Comparison of ENCODE assay signal across 30 cellular contexts in the genomic region with DNA sequence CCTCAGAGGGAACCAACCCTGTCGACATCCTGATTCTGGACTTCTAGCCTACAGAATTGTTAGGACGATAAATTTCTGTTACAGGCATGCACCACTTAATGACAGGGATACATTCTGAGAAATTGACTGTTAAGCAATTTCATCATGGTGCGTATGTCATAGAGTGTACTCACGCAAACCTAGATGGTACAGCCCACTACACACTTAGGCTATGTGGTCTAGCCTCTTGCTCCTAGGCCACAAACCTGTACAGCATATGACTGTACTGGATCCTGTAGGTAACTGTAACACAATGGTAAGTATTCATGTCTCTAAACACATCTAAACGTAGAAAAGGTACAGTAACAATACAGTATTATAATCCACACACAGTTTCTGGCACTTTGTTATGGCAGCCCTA.
"Had no signal": no experiment of that assay in that cellular context is flagged by ENCODE, and none has a peak within 500 bp of the region (broad histone marks: within the 10 kb centered on the region; RNA-seq: fewer than 3 reads in every experiment).

No MANE protein-coding gene starts in this region.

- H3K4me1 Mint-ChIP-seq: neural progenitor cell had no signal

- H3K27ac ChIP-seq: ascending aorta, cardiac muscle cell, coronary artery, dorsolateral prefrontal cortex, neural progenitor cell, right atrium auricular region, upper lobe of left lung, vagina, VCaP had no signal

- H3K27me3 Mint-ChIP-seq: activated CD4-positive, alpha-beta memory T cell treated with anti-CD3 and anti-CD28 coated beads for 36 hours; activated naive CD8-positive, alpha-beta T cell treated with anti-CD3 and anti-CD28 coated beads, Interleukin-2, amount 10 ng/mL, durations not matched to agents 7 days and 5 days; naive thymus-derived CD4-positive, alpha-beta T cell had no signal

- H3K27me3 ChIP-seq: ascending aorta, cardiac muscle cell, dorsolateral prefrontal cortex, neural progenitor cell, right atrium auricular region, upper lobe of left lung, vagina had no signal

- H3K4me3 Mint-ChIP-seq: activated CD4-positive, alpha-beta memory T cell treated with anti-CD3 and anti-CD28 coated beads for 36 hours; activated naive CD4-positive, alpha-beta T cell treated with anti-CD3 and anti-CD28 coated beads for 36 hours; activated naive CD8-positive, alpha-beta T cell treated with anti-CD3 and anti-CD28 coated beads, Interleukin-2, amount 10 ng/mL, durations not matched to agents 7 days and 5 days; activated T-helper 1 cell treated with anti-CD3 and anti-CD28 coated beads, Interleukin-12 subunit alpha, Interleukin-12 subunit beta, Interleukin-2, Interleukin-4 antibody, amounts not matched to agents 30 ng/mL and 10 ng/mL and 1 ng/mL, durations not matched to agents 14 hours and 24 hours and 36 hours; brain; immature natural killer cell; naive thymus-derived CD4-positive, alpha-beta T cell; neural progenitor cell; T-helper 1 cell treated with Interleukin-12 subunit alpha and Interleukin-12 subunit beta and Interleukin-4 antibody, amounts not matched to agents 30 μg/mL and 1 μg/mL, for 36 hours had no signal

- H3K27ac Mint-ChIP-seq: activated CD4-positive, alpha-beta memory T cell treated with anti-CD3 and anti-CD28 coated beads for 36 hours; activated naive CD4-positive, alpha-beta T cell treated with anti-CD3 and anti-CD28 coated beads for 36 hours; activated naive CD8-positive, alpha-beta T cell treated with anti-CD3 and anti-CD28 coated beads, Interleukin-2, amount 10 ng/mL, durations not matched to agents 7 days and 5 days; activated T-helper 1 cell treated with anti-CD3 and anti-CD28 coated beads, Interleukin-12 subunit alpha, Interleukin-12 subunit beta, Interleukin-2, Interleukin-4 antibody, amounts not matched to agents 30 ng/mL and 10 ng/mL and 1 ng/mL, durations not matched to agents 14 hours and 24 hours and 36 hours; brain; immature natural killer cell; neural progenitor cell; T-helper 1 cell treated with Interleukin-12 subunit alpha and Interleukin-12 subunit beta and Interleukin-4 antibody, amounts not matched to agents 30 μg/mL and 1 μg/mL, for 36 hours had no signal

- H3K9me3 Mint-ChIP-seq: immature natural killer cell had no signal

- ATAC-seq: naive thymus-derived CD4-positive, alpha-beta T cell had no signal

- H3K4me3 ChIP-seq: ascending aorta, cardiac muscle cell, coronary artery, dorsolateral prefrontal cortex, neural progenitor cell, right atrium auricular region, upper lobe of left lung, vagina had no signal

- FAIRE-seq: TTC549 had no signal

- DNase-seq: activated CD4-positive, alpha-beta memory T cell treated with anti-CD3 and anti-CD28 coated beads for 36 hours; activated CD4-positive, alpha-beta T cell treated with anti-CD3 and anti-CD28 coated beads for 48 hours; activated effector memory CD4-positive, alpha-beta T cell treated with anti-CD3 and anti-CD28 coated beads, Interleukin-2, amount 50 U/mL, for 16 hours; activated naive CD4-positive, alpha-beta T cell treated with anti-CD3 and anti-CD28 coated beads for 36 hours; activated naive CD8-positive, alpha-beta T cell treated with anti-CD3 and anti-CD28 coated beads, Interleukin-2, amount 10 ng/mL, durations not matched to agents 7 days and 5 days; dorsolateral prefrontal cortex; effector memory CD4-positive, alpha-beta T cell; erythroblast; head of caudate nucleus; hippocampal formation; immature natural killer cell; midbrain; naive thymus-derived CD4-positive, alpha-beta T cell; stimulated activated CD4-positive, alpha-beta T cell treated with anti-CD3 and anti-CD28 coated beads, Interleukin-15, amount 100 ng/mL, for 24 hours; stimulated activated CD4-positive, alpha-beta T cell treated with anti-CD3 and anti-CD28 coated beads, Interleukin-2, amount 100 ng/mL, for 24 hours; stimulated activated naive CD4-positive, alpha-beta T cell treated with Interleukin-2 at 50 U/mL for 16 hours; SW 1271; T-helper 9 cell; upper lobe of left lung had no signal

- H3K9me3 ChIP-seq: upper lobe of left lung, vagina had no signal

- H3K36me3 ChIP-seq: cardiac muscle cell, neural progenitor cell, right atrium auricular region, upper lobe of left lung, vagina had no signal
